ENCODE assay signal across 26 cellular contexts in the genomic region with DNA sequence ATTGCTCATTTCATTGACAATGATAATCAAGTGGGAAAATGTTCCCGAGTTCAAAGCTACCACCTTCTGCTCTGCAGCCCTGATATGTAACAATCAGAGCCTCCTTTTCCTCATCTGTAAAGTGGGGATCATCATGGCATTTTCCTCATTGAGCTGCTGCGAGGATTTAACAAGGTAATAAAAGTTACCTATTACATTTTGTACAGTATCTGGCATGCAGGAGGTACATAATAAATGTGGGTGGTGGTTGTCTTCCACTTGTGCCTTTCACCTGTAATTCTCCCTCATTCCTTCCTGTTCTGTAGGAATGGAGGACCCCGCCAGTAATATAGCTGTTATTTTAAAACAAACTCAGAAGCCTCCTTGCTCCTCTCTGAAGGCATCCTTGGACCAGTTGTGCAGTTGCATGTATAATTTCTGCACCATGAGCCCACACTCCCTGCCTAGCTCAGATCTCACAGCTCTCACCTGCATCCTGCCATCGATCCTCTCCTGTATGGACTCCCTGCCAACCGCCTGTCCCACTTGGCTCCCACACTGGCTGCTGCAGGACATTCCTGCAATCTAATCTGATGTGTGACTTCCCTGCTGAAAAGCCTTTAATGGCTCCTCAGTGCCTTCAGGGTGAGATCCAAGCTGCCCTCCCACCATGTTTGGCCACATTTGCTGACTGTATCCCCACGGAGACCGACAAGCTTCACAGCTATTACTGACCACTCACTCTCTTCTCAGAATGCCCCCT.
DNase-seq lines count a peak whose midpoint lies in the region; ATAC-seq, FAIRE-seq and TF ChIP-seq lines count a peak whose summit lies in the region.
"Had no signal": no experiment of that assay in that cellular context is flagged by ENCODE, and none has a peak within 500 bp of the region (broad histone marks: within the 10 kb centered on the region; RNA-seq: fewer than 3 reads in every experiment).

No MANE protein-coding gene starts in this region.

- H3K4me1 ChIP-seq in GM23338 (ENCODE audit: insufficient read depth) (0 out of 2 replicates have a peak, but pooled peaks cover 2% of the 10 kb centered on the region), H1 (replicated peaks in 1 of 4; ENCODE audit: control insufficient read depth in 3 of 4, insufficient read depth in 4 of 4, low read length in 3 of 4) (peaks cover 0 to 4% (median 0%) of the 10 kb centered on the region in 4 experiments; a peak in 1 of 7 replicates), neuronal stem cell (ENCODE audit: control insufficient read depth in 2 of 2, insufficient read depth in 1 of 2, low read depth in 1 of 2, low read length in 2 of 2) (peaks cover 0 to 4% of the 10 kb centered on the region in 2 donors), trophoblast cell (ENCODE audit: control insufficient read depth in 1 of 2, insufficient read depth in 2 of 2, low read length in 2 of 2) (no peaks in the 10 kb centered on the region)
- H3K4me1 ChIP-seq: A549; BE2C; BLaER1 treated with 17β-estradiol and CSF1 and Interleukin-3, amounts not matched to agents 10 nM and 100 nM had no signal

- no peak overlapping the region for H2BK20ac ChIP-seq in H1 (ENCODE audit: low read length)

- H3K4me1 Mint-ChIP-seq in GM23338, result peaks cover 24% of the 10 kb centered on the region
- H3K4me1 Mint-ChIP-seq: CD14-positive monocyte; CD8-positive, alpha-beta memory T cell had no signal

- no peak overlapping the region for H2BK12ac ChIP-seq in H1 (ENCODE audit: low read depth, low read length)
- H2BK12ac ChIP-seq in neuronal stem cell (ENCODE audit: low read length), result no peak overlapping the region
- H2BK12ac ChIP-seq in trophoblast cell (ENCODE audit: low read length), result no peak overlapping the region

- H2BK120ac ChIP-seq in H1 (replicated peaks; ENCODE audit: low read depth, low read length) (no peak overlapping the region), neuronal stem cell (ENCODE audit: low read depth, low read length) (no peak overlapping the region), trophoblast cell (ENCODE audit: insufficient read depth, low read length, poor library complexity) (no peak overlapping the region)

- TF ChIP-seq CTCF in GM23338 (conservative IDR thresholded peaks at IDR 0.05; ENCODE audit: low read depth in 2 of 2) (no peak), H1 (IDR thresholded peaks at IDR 0.05; ENCODE audit: control extremely low read depth in 1 of 3, insufficient read depth in 1 of 3, low read depth in 1 of 3, low read length in 3 of 3) (no peak)

- no peak overlapping the region for H2BK5ac ChIP-seq in H1 (ENCODE audit: low read depth, low read length)
- no peak overlapping the region for H2BK5ac ChIP-seq in neuronal stem cell (ENCODE audit: low read length)
- no peak overlapping the region for H2BK5ac ChIP-seq in trophoblast cell (ENCODE audit: low read depth, low read length, poor library complexity)

- H3K27me3 Mint-ChIP-seq in GM23338 (ENCODE audit: insufficient read depth, low read depth, poor library complexity), result peaks cover 11% of the 10 kb centered on the region

- TF ChIP-seq POLR2A in H1 (IDR thresholded peaks at IDR 0.05; ENCODE audit: control extremely low read depth in 1 of 2, low read depth in 2 of 2, low read length in 2 of 2), result no peak

- no peak overlapping the region for H3K56ac ChIP-seq in H1 (replicated peaks; ENCODE audit: insufficient read length, low read depth, low read length)

- H3K4ac ChIP-seq in H1 (replicated peaks; ENCODE audit: insufficient read length, low read depth, low read length) (no peak overlapping the region), neuronal stem cell (ENCODE audit: low read length) (no peak overlapping the region), trophoblast cell (ENCODE audit: low read depth, low read length) (no peak overlapping the region)

- ATAC-seq in GM23338 (no peak), left colon (peak; percentile 94)
- ATAC-seq: A549, GM12878 had no signal

- H3K23ac ChIP-seq in H1 (ENCODE audit: insufficient read length) (no peak overlapping the region), neuronal stem cell (ENCODE audit: low read depth, low read length, poor library complexity) (no peak overlapping the region), trophoblast cell (ENCODE audit: low read length) (no peak overlapping the region)

- H3K14ac ChIP-seq in H1 (ENCODE audit: insufficient read length), result no peak overlapping the region
- peak overlapping the region; percentile 67 for H3K14ac ChIP-seq in neuronal stem cell (ENCODE audit: low read length)
- no peak overlapping the region for H3K14ac ChIP-seq in trophoblast cell (ENCODE audit: low read length)

- H4K12ac ChIP-seq in trophoblast cell (ENCODE audit: low read depth, low read length), result no peak overlapping the region

- DNase-seq in GM23338 (ENCODE audit: low spot score) (no peak), H1 (ENCODE audit: low read depth in 1 of 2, low spot score in 2 of 2) (no peak), left colon (peak in 1 of 2 donors; percentile 41), neuronal stem cell (ENCODE audit: low spot score) (no peak), trophoblast cell (no peak), cerebellar cortex (ENCODE audit: low spot score) (no peak), NCI-H2227 treated with DMSO at 0.1 percent for 48 hours (lab: John Stamatoyannopoulos, UW) (no peak), NCI-H2196 (lab: John Stamatoyannopoulos, UW; ENCODE audit: unreplicated experiment) (no peak)
- DNase-seq: 8988T; ACHN; AML-193; BE2C; CD4-positive, alpha-beta T cell; CD8-positive, alpha-beta memory T cell; DMS 273 treated with DMSO at 0.1 percent for 48 hours; DMS79 treated with DMSO at 0.1 percent for 48 hours; GDM1; GM23248; HCEC 1CT had no signal

- H3K4me2 ChIP-seq in GM23338, result no peak overlapping the region
- H3K4me2 ChIP-seq in H1 (ENCODE audit: insufficient read depth in 1 of 2, low read depth in 2 of 2, low read length in 2 of 2), result no peak overlapping the region
- no peak overlapping the region for H3K4me2 ChIP-seq in neuronal stem cell (ENCODE audit: insufficient read depth, low read length, poor library complexity, severe bottlenecking)
- no peak overlapping the region for H3K4me2 ChIP-seq in trophoblast cell (ENCODE audit: low read length)
- H3K4me2 ChIP-seq: A549; BLaER1 treated with 17β-estradiol and CSF1 and Interleukin-3, amounts not matched to agents 10 nM and 100 nM had no signal

- no peaks in the 10 kb centered on the region for H3F3A ChIP-seq in GM23338 (replicated peaks; ENCODE audit: low read depth)

- no peak for FAIRE-seq in H1 (lab: Jason Lieb, UNC)
- FAIRE-seq: A549, D721Med, GM12878, GM19239, H54 had no signal

- no peak overlapping the region for H4K5ac ChIP-seq in H1 (ENCODE audit: insufficient read length, low read depth, low read length)

- H3K79me1 ChIP-seq in H1 (ENCODE audit: low read depth, low read length) (no peaks in the 10 kb centered on the region; the same call in 1 of the 2 replicates), neuronal stem cell (ENCODE audit: low read depth, low read length) (no peaks in the 10 kb centered on the region), trophoblast cell (ENCODE audit: low read length) (no peaks in the 10 kb centered on the region)

- H3K9ac ChIP-seq in H1 (replicated peaks in 1 of 4; ENCODE audit: extremely low read depth in 1 of 4, low read depth in 3 of 4, low read length in 3 of 4) (no peak overlapping the region), neuronal stem cell (ENCODE audit: low read depth, low read length, poor library complexity) (no peak overlapping the region), trophoblast cell (ENCODE audit: low read length) (no peak overlapping the region)
- H3K9ac ChIP-seq: BLaER1 treated with 17β-estradiol and CSF1 and Interleukin-3, amounts not matched to agents 10 nM and 100 nM; GM23248 had no signal

- intact Hi-C loops in left colon (cut with DNase I, micrococcal nuclease), result no loop called here

- TF ChIP-seq RAD21 in H1 (IDR thresholded peaks at IDR 0.05 in 1 of 2, conservative IDR thresholded peaks at IDR 0.05 in 1 of 2; ENCODE audit: low read depth in 2 of 2, low read length in 2 of 2), result no peak

- H3K18ac ChIP-seq in H1 (ENCODE audit: extremely low read depth, low read length) (no peak overlapping the region), neuronal stem cell (ENCODE audit: low read length) (no peak overlapping the region), trophoblast cell (ENCODE audit: low read length) (no peak overlapping the region)

- H3K36me3 ChIP-seq in GM23338 (ENCODE audit: insufficient read depth) (no peaks in the 10 kb centered on the region), H1 (ENCODE audit: control insufficient read depth in 2 of 4, insufficient read depth in 4 of 4, low read length in 3 of 4) (no peaks in the 10 kb centered on the region), neuronal stem cell (replicated peaks in 1 of 2; ENCODE audit: control insufficient read depth in 2 of 2, insufficient read depth in 2 of 2, low read length in 2 of 2) (no peaks in the 10 kb centered on the region), trophoblast cell (ENCODE audit: control insufficient read depth in 1 of 2, insufficient read depth in 2 of 2, low read length in 2 of 2) (no peaks in the 10 kb centered on the region)
- H3K36me3 ChIP-seq: BE2C; BLaER1 treated with 17β-estradiol and CSF1 and Interleukin-3, amounts not matched to agents 10 nM and 100 nM had no signal

- no peaks in the 10 kb centered on the region; the same call in 1 of the 2 replicates for H3K9me2 ChIP-seq in GM23338 (ENCODE audit: insufficient read depth)

- no peak overlapping the region for H4K8ac ChIP-seq in H1 (ENCODE audit: extremely low read depth, insufficient read depth, low read length)
- H4K8ac ChIP-seq in neuronal stem cell (ENCODE audit: low read depth, low read length), result no peak overlapping the region
- no peak overlapping the region for H4K8ac ChIP-seq in trophoblast cell (ENCODE audit: low read depth, low read length)

- H4K91ac ChIP-seq in H1 (replicated peaks; ENCODE audit: insufficient read length, low read length) (no peak overlapping the region), neuronal stem cell (ENCODE audit: low read depth, low read length, poor library complexity) (no peak overlapping the region), trophoblast cell (ENCODE audit: low read depth, low read length) (no peak overlapping the region)

- H3K23me2 ChIP-seq in H1 (ENCODE audit: low read depth, low read length), result no peaks in the 10 kb centered on the region

- no peak overlapping the region for H3K27ac Mint-ChIP-seq in GM23338
- H3K27ac Mint-ChIP-seq: CD4-positive, alpha-beta T cell; CD8-positive, alpha-beta memory T cell had no signal

- POLR2A ChIA-PET in H1 (lab: Charles Lee; ENCODE audit: partially characterized antibody), result no interaction called here

- H4K20me1 ChIP-seq in GM23338 (replicated peaks; ENCODE audit: insufficient read depth), result no peaks in the 10 kb centered on the region
- H4K20me1 ChIP-seq in H1 (replicated peaks in 1 of 2; ENCODE audit: control insufficient read depth in 1 of 2, insufficient read depth in 2 of 2, low read length in 2 of 2), result no peaks in the 10 kb centered on the region
- H4K20me1 ChIP-seq: BLaER1 treated with 17β-estradiol and CSF1 and Interleukin-3, amounts not matched to agents 10 nM and 100 nM had no signal

- H3K79me2 ChIP-seq in GM23338 (replicated peaks; ENCODE audit: insufficient read depth), result no peaks in the 10 kb centered on the region
- H3K79me2 ChIP-seq in H1 (ENCODE audit: control insufficient read depth in 1 of 2, insufficient read depth in 2 of 2, low read length in 2 of 2), result no peaks in the 10 kb centered on the region
- no peaks in the 10 kb centered on the region for H3K79me2 ChIP-seq in trophoblast cell (ENCODE audit: control insufficient read depth, insufficient read depth, low read length, poor library complexity)

- H3K4me3 Mint-ChIP-seq in GM23338, result no peak overlapping the region
- H3K4me3 Mint-ChIP-seq: CD14-positive monocyte; CD4-positive, alpha-beta T cell; CD8-positive, alpha-beta memory T cell had no signal

- no peak overlapping the region for H3K27ac ChIP-seq in GM23338 (ENCODE audit: low read depth)
- no peak overlapping the region for H3K27ac ChIP-seq in H1 (ENCODE audit: low read depth, low read length)
- no peak overlapping the region for H3K27ac ChIP-seq in neuronal stem cell (replicated peaks; ENCODE audit: low read length)
- no peak overlapping the region for H3K27ac ChIP-seq in trophoblast cell (ENCODE audit: low read depth, low read length)
- H3K27ac ChIP-seq: A549; BLaER1 treated with 17β-estradiol and CSF1 and Interleukin-3, amounts not matched to agents 10 nM and 100 nM; GM23248 had no signal

- CTCF ChIA-PET in H1 (lab: Charles Lee; ENCODE audit: partially characterized antibody), result interaction anchor here (0.9 to 1.6 kb wide), 6 partner anchors 13 to 348 kb away, joined by 3 to 4 read pairs (median 4); no protein-coding TSS in a partner anchor

- H2AFZ ChIP-seq in GM23338 (peak overlapping the region; percentile 38; the same call in 1 of the 2 replicates), H1 (ENCODE audit: low read length) (0 out of 2 replicates have a peak overlapping the region, but pooled peaks have one; percentile 8), neuronal stem cell (ENCODE audit: low read length) (no peak overlapping the region), trophoblast cell (ENCODE audit: insufficient read depth, low read length, poor library complexity) (no peak overlapping the region)
- H2AFZ ChIP-seq: GM23248 had no signal

- WGBS in H1 (ENCODE audit: extremely low coverage in 1 of 2, insufficient coverage in 1 of 2, insufficient read length in 1 of 2, insufficient replicate concordance in 2 of 2, low coverage in 1 of 2, low lambda C conversion rate in 2 of 2, missing lambda C conversion rate in 1 of 2), 2 experiments, result 95% methylated on average over 7 of the region's 7 CpGs; no CpG with 5 or more reads in 1 of the 2 experiments
- no CpG with 5 or more reads among the region's 7 CpGs for WGBS in neuronal stem cell (ENCODE audit: extremely low coverage in 2 of 2, insufficient read length in 2 of 2, insufficient replicate concordance in 1 of 2), 2 donors
- WGBS in trophoblast cell (ENCODE audit: extremely low coverage, insufficient coverage, insufficient read length), result no CpG with 5 or more reads among the region's 7 CpGs

- TF ChIP-seq EP300 in H1 (IDR thresholded peaks at IDR 0.05; ENCODE audit: borderline replicate concordance in 1 of 2, low read depth in 2 of 2, low read length in 2 of 2), result no peak

- H3K27me3 ChIP-seq in GM23338 (ENCODE audit: insufficient read depth), result no peaks in the 10 kb centered on the region
- no peaks in the 10 kb centered on the region; a peak in 1 of 7 replicates for H3K27me3 ChIP-seq in H1 (replicated peaks in 1 of 4; ENCODE audit: control insufficient read depth in 3 of 4, extremely low read depth in 1 of 4, insufficient read depth in 3 of 4, low read length in 3 of 4)
- no peaks in the 10 kb centered on the region for H3K27me3 ChIP-seq in neuronal stem cell (ENCODE audit: control insufficient read depth in 3 of 3, insufficient read depth in 3 of 3, low read depth in 1 of 3, low read length in 3 of 3)
- H3K27me3 ChIP-seq in trophoblast cell (ENCODE audit: insufficient read depth, low read length), result no peaks in the 10 kb centered on the region
- H3K27me3 ChIP-seq: BE2C; BLaER1 treated with 17β-estradiol and CSF1 and Interleukin-3, amounts not matched to agents 10 nM and 100 nM had no signal

- H2AK5ac ChIP-seq in H1 (ENCODE audit: low read depth, low read length), result no peak overlapping the region
- no peak overlapping the region for H2AK5ac ChIP-seq in neuronal stem cell (ENCODE audit: low read depth, low read length)
- H2AK5ac ChIP-seq in trophoblast cell (ENCODE audit: low read length), result no peak overlapping the region

- H2BK15ac ChIP-seq in H1 (ENCODE audit: low read length) (no peak overlapping the region), neuronal stem cell (ENCODE audit: low read length) (no peak overlapping the region)

- H3K9me3 Mint-ChIP-seq in GM23338, result peaks cover 3% of the 10 kb centered on the region; the same call in 2 of the 3 replicates

- no peak overlapping the region for H3K4me3 ChIP-seq in GM23338
- H3K4me3 ChIP-seq in H1 (ENCODE audit: extremely low read depth in 1 of 4, insufficient read depth in 2 of 4, low read depth in 3 of 4, low read length in 4 of 4), result no peak overlapping the region
- no peak overlapping the region for H3K4me3 ChIP-seq in neuronal stem cell (ENCODE audit: low read length in 2 of 2)
- no peak overlapping the region for H3K4me3 ChIP-seq in trophoblast cell (ENCODE audit: low read depth, low read length)
- H3K4me3 ChIP-seq: A549; BLaER1 treated with 17β-estradiol and CSF1 and Interleukin-3, amounts not matched to agents 10 nM and 100 nM; GM12878; GM23248 had no signal

- H3K36me3 Mint-ChIP-seq in GM23338 (ENCODE audit: low read depth), result peaks cover 2% of the 10 kb centered on the region; the same call in 2 of the 3 replicates
- H3K36me3 Mint-ChIP-seq: CD14-positive monocyte had no signal

- H3K9me3 ChIP-seq in H1 (ENCODE audit: insufficient read depth in 2 of 2, low read depth in 1 of 2, low read length in 1 of 2) (no peaks in the 10 kb centered on the region), neuronal stem cell (replicated peaks in 1 of 2; ENCODE audit: control insufficient read depth in 2 of 2, insufficient read depth in 1 of 2, low read depth in 1 of 2, low read length in 2 of 2) (no peaks in the 10 kb centered on the region), trophoblast cell (ENCODE audit: insufficient read depth, low read depth, low read length) (peaks cover 2% of the 10 kb centered on the region)
- H3K9me3 ChIP-seq: BE2C had no signal

Comparison
In these comparisons a context has a peak if more than half of its experiments do, and no peak if none do; other contexts are left out.
1. H2AFZ ChIP-seq: peak in GM23338 (single experiment) and H1 (single experiment); none in neuronal stem cell (single experiment) and trophoblast cell (single experiment).